ENCODE assay signal across 1 cellular context in genomic region chr9:113468716-113469448, GRCh38.
TF ChIP-seq lines count a peak whose summit lies in the region.

No MANE protein-coding gene starts in this region.

TF ChIP-seq in HepG2, 621 proteins besides CTCF, POLR2A, EP300 and RAD21:
- TF ChIP-seq ZNF589 (CRISPR knock-in tag; conservative IDR thresholded peaks at IDR 0.05), result no peak
- no peak for TF ChIP-seq ZNF761 (CRISPR knock-in tag; conservative IDR thresholded peaks at IDR 0.05)
- peak; percentile 30 for TF ChIP-seq ZNF687 (CRISPR knock-in tag; IDR thresholded peaks at IDR 0.05)
- no peak for TF ChIP-seq ZNF784 (CRISPR knock-in tag; IDR thresholded peaks at IDR 0.05; ENCODE audit: borderline replicate concordance)
- no peak for TF ChIP-seq ZNF460 (CRISPR knock-in tag; IDR thresholded peaks at IDR 0.05; ENCODE audit: borderline replicate concordance)
- TF ChIP-seq ZNF788 (CRISPR knock-in tag; IDR thresholded peaks at IDR 0.05; ENCODE audit: borderline replicate concordance), result no peak
